ENCODE assay signal across 8 cellular contexts in the genomic region with DNA sequence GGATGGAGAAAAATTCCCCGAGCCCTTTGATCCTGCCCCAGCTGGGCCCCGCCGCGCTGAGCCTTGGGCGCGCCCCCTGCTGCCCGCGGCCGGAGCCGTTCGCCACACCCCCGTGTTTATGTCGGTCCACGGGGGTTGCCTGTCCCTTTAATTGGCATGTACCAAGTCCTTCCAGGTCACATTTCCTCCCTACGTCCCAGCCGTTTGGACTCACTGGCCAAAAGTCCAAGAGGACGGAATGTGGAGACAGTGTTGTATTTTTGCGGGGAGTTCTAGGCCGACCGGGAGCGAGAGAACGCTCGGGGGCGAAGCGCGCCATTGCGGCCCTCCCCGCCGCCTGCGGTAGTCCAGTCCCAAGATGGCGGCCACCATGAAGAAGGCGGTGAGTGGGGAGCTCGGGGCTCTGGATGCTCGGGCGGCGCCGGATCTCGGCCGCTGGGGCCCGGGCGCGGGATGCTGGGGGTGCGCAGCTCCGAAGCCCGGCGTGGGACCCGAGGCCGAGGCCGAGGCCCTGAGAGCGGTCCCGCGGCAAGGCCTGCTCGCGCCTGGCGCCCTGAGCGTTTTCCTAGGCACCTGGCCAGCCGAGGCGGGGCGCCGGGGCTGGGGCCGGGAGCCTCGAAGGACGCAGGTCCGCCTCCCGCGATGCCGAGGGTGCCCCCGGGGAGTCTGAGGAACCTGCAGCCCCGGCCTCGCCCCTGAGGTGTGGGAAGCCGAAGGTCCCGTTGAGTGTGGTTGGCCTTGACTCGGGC. TPM values are rescaled to one million over a fixed set of nuclear protein-coding genes. Genes with fewer than 3 reads are reported as not detected.
DNase-seq lines count a peak whose midpoint lies in the region; ATAC-seq and TF ChIP-seq lines count a peak whose summit lies in the region.

A gene with protein sequence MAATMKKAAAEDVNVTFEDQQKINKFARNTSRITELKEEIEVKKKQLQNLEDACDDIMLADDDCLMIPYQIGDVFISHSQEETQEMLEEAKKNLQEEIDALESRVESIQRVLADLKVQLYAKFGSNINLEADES (plus strand): TSS at position 345 of the 749 bp plus-strand sequence. CDS start 14 bp downstream, at position 359.

- H3K4me1 ChIP-seq in RWPE2 (ENCODE audit: insufficient read depth, poor library complexity, severe bottlenecking) (peaks cover 5% of the 10 kb centered on the region), stomach smooth muscle (ENCODE audit: control insufficient read depth, insufficient read depth, low read length) (peaks cover 9% of the 10 kb centered on the region)

- no peaks in the 10 kb centered on the region for H3K27me3 Mint-ChIP-seq in neural crest cell (ENCODE audit: low read depth)

- H3K27ac ChIP-seq in RWPE2 (ENCODE audit: poor library complexity, severe bottlenecking) (peak within 1 kb of the TSS; percentile 56), stomach smooth muscle (ENCODE audit: low read length) (peak within 1 kb of the TSS; percentile 98)

- H3K27ac Mint-ChIP-seq in neural crest cell (ENCODE audit: unreplicated experiment): peak within 1 kb of the TSS; percentile 100

- H3K36me3 Mint-ChIP-seq in neural crest cell (ENCODE audit: low read depth): peaks cover 5% of the 10 kb centered on the region

- H3K9ac ChIP-seq in stomach smooth muscle (ENCODE audit: low read length in 2 of 2): peak within 1 kb of the TSS; percentile 93 to 100

- in situ Hi-C loops in G401 (cut with HindIII; ENCODE audit: low sequenced_read_pairs): no loop called here

- H3K4me3 ChIP-seq in RWPE2 (ENCODE audit: severe bottlenecking): peak within 1 kb of the TSS; percentile 88
- H3K4me3 ChIP-seq in stomach smooth muscle (ENCODE audit: low read length in 2 of 2): peak within 1 kb of the TSS; percentile 94 to 96

- H3K36me3 ChIP-seq in RWPE2 (ENCODE audit: low read depth) (peaks cover 22% of the 10 kb centered on the region), stomach smooth muscle (ENCODE audit: control insufficient read depth in 2 of 2, insufficient read depth in 2 of 2, low read length in 2 of 2) (no peaks in the 10 kb centered on the region)

- TF ChIP-seq CTCF in RWPE2 (IDR thresholded peaks at IDR 0.05; ENCODE audit: poor library complexity, severe bottlenecking) (peak; percentile 100), neural crest cell (conservative IDR thresholded peaks at IDR 0.05) (peak; percentile 80)

- no peaks in the 10 kb centered on the region for H3K9me3 ChIP-seq in RWPE2 (ENCODE audit: severe bottlenecking)
- no peaks in the 10 kb centered on the region for H3K9me3 ChIP-seq in stomach smooth muscle (ENCODE audit: control insufficient read depth in 2 of 2, low read length in 2 of 2)

- DNase-seq in G401 (ENCODE audit: low spot score) (peak; percentile 81), GOT3 (lab: John Stamatoyannopoulos, UW) (peak; percentile 85), LHCN-M2 (ENCODE audit: low read depth) (peak; percentile 75), RWPE2 (ENCODE audit: low spot score) (peak; percentile 95), fibroblast of the conjunctiva (ENCODE audit: low read depth) (peak; percentile 64), neural crest cell (ENCODE audit: low read depth, low spot score) (peak; percentile 81)
- DNase-seq in activated effector memory CD4-positive, alpha-beta T cell treated with Interleukin-2 at 50 U/mL for 16 hours: peak; percentile 71

- H3K4me1 Mint-ChIP-seq in neural crest cell: peaks cover 28% of the 10 kb centered on the region

- H3K27me3 ChIP-seq in RWPE2 (ENCODE audit: insufficient read depth, poor library complexity, severe bottlenecking): no peaks in the 10 kb centered on the region
- H3K27me3 ChIP-seq in stomach smooth muscle (ENCODE audit: control insufficient read depth in 1 of 2, insufficient read depth in 2 of 2, low read length in 2 of 2): no peaks in the 10 kb centered on the region

- no peaks in the 10 kb centered on the region for H3K9me3 Mint-ChIP-seq in neural crest cell

- peak; percentile 92 for ATAC-seq in RWPE2 (ENCODE audit: low read depth)

- H3K4me3 Mint-ChIP-seq in neural crest cell: peak within 1 kb of the TSS; percentile 95

RNA-seq across cellular contexts. Expression of the gene that starts here (rescaled TPM):
- 182 and 257 TPM in 2 replicates for total RNA-seq in G401 (2014; rRNA removed; shearing (Covaris generic))
- total RNA-seq in LHCN-M2 (2014; rRNA removed): 66.8 and 94.6 TPM in 2 replicates
- polyA plus RNA-seq in LHCN-M2 (2012): 27.9 TPM
- 32.0 and 34.7 TPM in 2 replicates for total RNA-seq in neural crest cell

Comparison
In these comparisons a context has a peak if more than half of its experiments do, and no peak if none do; other contexts are left out.
1. Peak in every context shown above with its lines: DNase-seq, ATAC-seq, H3K4me3 ChIP-seq and H3K27ac ChIP-seq.